In genomic region chr6:12101653-12102312, GRCh38 we compare ENCODE assay signal across 18 cellular contexts.
"Had no signal": no experiment of that assay in that cellular context is flagged by ENCODE, and none has a peak within 500 bp of the region (broad histone marks: within the 10 kb centered on the region; RNA-seq: fewer than 3 reads in every experiment).

No MANE protein-coding gene starts in this region.

- H3K27ac ChIP-seq: brain microvascular endothelial cell, skin epidermis, suprapubic skin had no signal

- H3K4me3 Mint-ChIP-seq: activated T-cell treated with anti-CD3 and anti-CD28 coated beads, Interleukin-2, amount 50 U/mL, for 4 hours; nephron progenitor cell had no signal

- H3K4me3 ChIP-seq: right atrium auricular region, skin epidermis, suprapubic skin had no signal

- H3K9me3 ChIP-seq: right atrium auricular region, suprapubic skin had no signal

- H3K27ac Mint-ChIP-seq: nephron progenitor cell, progenitor cell of endocrine pancreas had no signal

- DNase-seq: activated CD4-positive, alpha-beta T cell treated with anti-CD3 and anti-CD28 coated beads, Interleukin-2, amount 50 U/mL, for 4 hours; activated naive CD4-positive, alpha-beta T cell; activated T-cell treated with anti-CD3 and anti-CD28 coated beads, Interleukin-2, amount 50 U/mL, for 4 hours; amygdala; brain microvascular endothelial cell; cortex of kidney; effector CD8-positive, alpha-beta T cell; foreskin melanocyte; kidney glomerular epithelial cell; nephron progenitor cell; occipital lobe; stimulated activated CD4-positive, alpha-beta T cell treated with anti-CD3 and anti-CD28 coated beads, Interleukin-15, amount 100 ng/mL, for 24 hours; stimulated activated CD4-positive, alpha-beta T cell treated with anti-CD3 and anti-CD28 coated beads, Interleukin-4, amount 100 ng/mL, for 1 hour; stimulated activated naive CD4-positive, alpha-beta T cell treated with Interleukin-2 at 50 U/mL for 16 hours had no signal

- H3K36me3 ChIP-seq: brain microvascular endothelial cell, right atrium auricular region, suprapubic skin had no signal

- H3K27me3 ChIP-seq: brain microvascular endothelial cell, right atrium auricular region, suprapubic skin had no signal

- H3K9me3 Mint-ChIP-seq: activated T-cell treated with anti-CD3 and anti-CD28 coated beads, Interleukin-2, amount 50 U/mL, for 4 hours; nephron progenitor cell had no signal

- H3K27me3 Mint-ChIP-seq: progenitor cell of endocrine pancreas had no signal
